ENCODE assay signal across 1 cellular context in the genomic region with DNA sequence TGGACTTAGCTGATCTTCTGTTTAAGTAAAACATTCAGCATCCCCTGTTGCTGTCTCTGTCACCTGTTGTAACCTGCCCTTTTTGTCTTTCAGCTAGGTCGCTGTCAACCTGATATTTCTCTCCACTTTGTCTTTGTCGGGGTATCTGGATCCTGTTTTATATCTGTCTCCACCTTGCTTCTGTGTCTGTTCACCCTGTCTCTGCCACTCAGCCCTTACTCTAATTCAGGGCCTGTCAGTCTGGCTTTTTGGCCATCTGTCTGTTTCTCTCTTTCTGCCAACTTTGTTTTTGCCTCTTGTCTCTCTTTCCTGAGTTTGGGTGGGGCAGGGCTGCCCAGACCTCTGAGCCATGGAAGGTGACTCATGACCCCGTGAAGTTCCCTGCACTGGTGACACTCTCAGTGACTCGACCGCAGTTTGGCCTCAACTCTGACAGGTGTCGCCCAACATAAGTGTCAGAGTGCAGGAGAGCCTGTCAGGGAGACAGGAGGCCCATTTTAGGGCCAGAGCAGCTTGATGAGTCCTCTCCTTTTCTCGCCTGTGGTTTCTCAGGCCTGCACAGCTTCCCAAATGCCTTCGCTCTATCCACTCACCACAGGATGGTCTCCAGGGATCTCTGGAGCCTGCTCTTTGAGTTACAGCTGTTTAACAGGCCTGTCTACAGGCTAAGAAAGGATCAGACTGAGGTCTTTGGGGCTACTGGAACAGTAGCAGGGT.
A peak's percentile ranks its signal among the peaks of the same experiment; 100 is the strongest.
TF ChIP-seq lines count a peak whose summit lies in the region.

No MANE protein-coding gene starts in this region.

TF ChIP-seq in H1, 55 proteins besides CTCF, POLR2A, EP300 and RAD21:
- TF ChIP-seq EZH2 (IDR thresholded peaks at IDR 0.05; ENCODE audit: low read depth, low read length, severe bottlenecking) (no peak), SAP30 (IDR thresholded peaks at IDR 0.05; ENCODE audit: insufficient read depth, insufficient replicate concordance, low read length) (peak; percentile 71), HDAC2 (IDR thresholded peaks at IDR 0.05; ENCODE audit: borderline replicate concordance in 1 of 2, low read depth in 2 of 2, low read length in 2 of 2) (0 out of 4 replicates have a peak, but pooled peaks of 1 of the 2 experiments have one; percentile 5), SIN3A (conservative IDR thresholded peaks at IDR 0.05 in 1 of 2, IDR thresholded peaks at IDR 0.05 in 1 of 2; ENCODE audit: low read depth in 1 of 2, low read length in 2 of 2) (0 out of 4 replicates have a peak, but pooled peaks of 1 of the 2 experiments have one; percentile 53), TAF1 (IDR thresholded peaks at IDR 0.05; ENCODE audit: low read depth, low read length) (no peak), CTBP2 (IDR thresholded peaks at IDR 0.05; ENCODE audit: borderline replicate concordance, insufficient read depth, insufficient read length, low read length) (no peak)
